ENCODE assay signal across 1 cellular context in the genomic region with DNA sequence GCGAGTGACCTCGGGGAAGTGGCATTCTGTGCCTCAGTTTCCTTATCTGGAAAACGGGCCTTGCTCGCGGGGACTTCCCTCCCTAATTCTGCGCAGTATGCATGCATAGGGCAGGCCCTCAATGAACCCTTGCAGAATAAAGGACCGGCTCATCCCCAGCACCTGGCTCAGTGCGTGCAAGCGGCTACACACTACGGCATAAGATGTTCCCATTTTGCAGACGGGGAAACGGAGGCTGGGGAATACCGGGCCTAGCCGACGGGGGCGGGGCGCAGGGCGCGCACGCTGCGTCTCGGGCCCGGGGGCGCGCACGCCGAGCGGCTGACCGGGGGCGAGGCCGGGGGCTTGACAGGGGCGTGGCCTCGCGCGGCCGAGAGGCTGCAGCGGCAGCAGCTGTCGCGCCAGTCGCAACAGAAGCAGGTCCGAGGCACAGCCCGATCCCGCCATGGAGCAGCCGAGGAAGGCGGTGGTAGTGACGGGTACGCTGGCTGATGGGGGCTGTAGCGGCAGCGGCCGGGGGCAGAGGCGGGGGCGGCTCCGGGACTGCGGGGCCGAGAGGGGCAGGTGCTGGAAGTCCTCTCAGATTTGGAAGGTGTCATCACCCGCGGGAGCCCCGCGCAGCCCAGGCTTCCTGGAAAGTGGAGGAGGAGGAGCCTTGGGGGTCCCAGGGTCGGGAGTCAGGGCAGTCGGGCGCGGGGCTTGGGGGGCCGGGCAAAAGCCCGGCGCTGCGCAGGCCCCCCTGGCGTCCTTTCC.
TF ChIP-seq lines count a peak whose summit lies in the region.

A gene with protein sequence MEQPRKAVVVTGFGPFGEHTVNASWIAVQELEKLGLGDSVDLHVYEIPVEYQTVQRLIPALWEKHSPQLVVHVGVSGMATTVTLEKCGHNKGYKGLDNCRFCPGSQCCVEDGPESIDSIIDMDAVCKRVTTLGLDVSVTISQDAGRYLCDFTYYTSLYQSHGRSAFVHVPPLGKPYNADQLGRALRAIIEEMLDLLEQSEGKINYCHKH (plus strand): TSS at position 362 of the 753 bp plus-strand sequence. CDS start 84 bp downstream, at position 446.

TF ChIP-seq in HepG2, 621 proteins besides CTCF, POLR2A, EP300 and RAD21 (continued from another document and continues in another):
- TF ChIP-seq, protein P1, sequence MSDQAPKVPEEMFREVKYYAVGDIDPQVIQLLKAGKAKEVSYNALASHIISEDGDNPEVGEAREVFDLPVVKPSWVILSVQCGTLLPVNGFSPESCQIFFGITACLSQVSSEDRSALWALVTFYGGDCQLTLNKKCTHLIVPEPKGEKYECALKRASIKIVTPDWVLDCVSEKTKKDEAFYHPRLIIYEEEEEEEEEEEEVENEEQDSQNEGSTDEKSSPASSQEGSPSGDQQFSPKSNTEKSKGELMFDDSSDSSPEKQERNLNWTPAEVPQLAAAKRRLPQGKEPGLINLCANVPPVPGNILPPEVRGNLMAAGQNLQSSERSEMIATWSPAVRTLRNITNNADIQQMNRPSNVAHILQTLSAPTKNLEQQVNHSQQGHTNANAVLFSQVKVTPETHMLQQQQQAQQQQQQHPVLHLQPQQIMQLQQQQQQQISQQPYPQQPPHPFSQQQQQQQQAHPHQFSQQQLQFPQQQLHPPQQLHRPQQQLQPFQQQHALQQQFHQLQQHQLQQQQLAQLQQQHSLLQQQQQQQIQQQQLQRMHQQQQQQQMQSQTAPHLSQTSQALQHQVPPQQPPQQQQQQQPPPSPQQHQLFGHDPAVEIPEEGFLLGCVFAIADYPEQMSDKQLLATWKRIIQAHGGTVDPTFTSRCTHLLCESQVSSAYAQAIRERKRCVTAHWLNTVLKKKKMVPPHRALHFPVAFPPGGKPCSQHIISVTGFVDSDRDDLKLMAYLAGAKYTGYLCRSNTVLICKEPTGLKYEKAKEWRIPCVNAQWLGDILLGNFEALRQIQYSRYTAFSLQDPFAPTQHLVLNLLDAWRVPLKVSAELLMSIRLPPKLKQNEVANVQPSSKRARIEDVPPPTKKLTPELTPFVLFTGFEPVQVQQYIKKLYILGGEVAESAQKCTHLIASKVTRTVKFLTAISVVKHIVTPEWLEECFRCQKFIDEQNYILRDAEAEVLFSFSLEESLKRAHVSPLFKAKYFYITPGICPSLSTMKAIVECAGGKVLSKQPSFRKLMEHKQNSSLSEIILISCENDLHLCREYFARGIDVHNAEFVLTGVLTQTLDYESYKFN (CRISPR knock-in tag; conservative IDR thresholded peaks at IDR 0.05) = no peak
- TF ChIP-seq, protein P2, sequence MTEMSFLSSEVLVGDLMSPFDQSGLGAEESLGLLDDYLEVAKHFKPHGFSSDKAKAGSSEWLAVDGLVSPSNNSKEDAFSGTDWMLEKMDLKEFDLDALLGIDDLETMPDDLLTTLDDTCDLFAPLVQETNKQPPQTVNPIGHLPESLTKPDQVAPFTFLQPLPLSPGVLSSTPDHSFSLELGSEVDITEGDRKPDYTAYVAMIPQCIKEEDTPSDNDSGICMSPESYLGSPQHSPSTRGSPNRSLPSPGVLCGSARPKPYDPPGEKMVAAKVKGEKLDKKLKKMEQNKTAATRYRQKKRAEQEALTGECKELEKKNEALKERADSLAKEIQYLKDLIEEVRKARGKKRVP (CRISPR knock-in tag; IDR thresholded peaks at IDR 0.05) = no peak
- no peak for TF ChIP-seq ZNF562 (CRISPR knock-in tag; IDR thresholded peaks at IDR 0.05; ENCODE audit: borderline replicate concordance)
- no peak; the same call in 1 of the 2 replicates for TF ChIP-seq PHF21A (CRISPR knock-in tag; IDR thresholded peaks at IDR 0.05)
- TF ChIP-seq, protein P3, sequence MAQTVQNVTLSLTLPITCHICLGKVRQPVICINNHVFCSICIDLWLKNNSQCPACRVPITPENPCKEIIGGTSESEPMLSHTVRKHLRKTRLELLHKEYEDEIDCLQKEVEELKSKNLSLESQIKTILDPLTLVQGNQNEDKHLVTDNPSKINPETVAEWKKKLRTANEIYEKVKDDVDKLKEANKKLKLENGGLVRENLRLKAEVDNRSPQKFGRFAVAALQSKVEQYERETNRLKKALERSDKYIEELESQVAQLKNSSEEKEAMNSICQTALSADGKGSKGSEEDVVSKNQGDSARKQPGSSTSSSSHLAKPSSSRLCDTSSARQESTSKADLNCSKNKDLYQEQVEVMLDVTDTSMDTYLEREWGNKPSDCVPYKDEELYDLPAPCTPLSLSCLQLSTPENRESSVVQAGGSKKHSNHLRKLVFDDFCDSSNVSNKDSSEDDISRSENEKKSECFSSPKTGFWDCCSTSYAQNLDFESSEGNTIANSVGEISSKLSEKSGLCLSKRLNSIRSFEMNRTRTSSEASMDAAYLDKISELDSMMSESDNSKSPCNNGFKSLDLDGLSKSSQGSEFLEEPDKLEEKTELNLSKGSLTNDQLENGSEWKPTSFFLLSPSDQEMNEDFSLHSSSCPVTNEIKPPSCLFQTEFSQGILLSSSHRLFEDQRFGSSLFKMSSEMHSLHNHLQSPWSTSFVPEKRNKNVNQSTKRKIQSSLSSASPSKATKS (CRISPR knock-in tag; IDR thresholded peaks at IDR 0.05) = no peak
- peak; percentile 36 for TF ChIP-seq YY1 (IDR thresholded peaks at IDR 0.05; ENCODE audit: insufficient read depth, insufficient replicate concordance, low read depth, low read length)
- no peak for TF ChIP-seq ZBTB20 (CRISPR knock-in tag; IDR thresholded peaks at IDR 0.05; ENCODE audit: borderline replicate concordance, low read depth)
- peak; percentile 47; the same call in 1 of the 2 replicates for TF ChIP-seq TGIF2 (CRISPR knock-in tag; IDR thresholded peaks at IDR 0.05)
- 0 out of 2 replicates have a peak, but pooled peaks have one; percentile 19 for TF ChIP-seq ZNF713 (CRISPR knock-in tag; IDR thresholded peaks at IDR 0.05)
- TF ChIP-seq ZSCAN21 (CRISPR knock-in tag; IDR thresholded peaks at IDR 0.05; ENCODE audit: borderline replicate concordance) = peak; percentile 22; the same call in 1 of the 2 replicates
- TF ChIP-seq SP1 (IDR thresholded peaks at IDR 0.05) = no peak
- TF ChIP-seq SP1 (CRISPR knock-in tag; IDR thresholded peaks at IDR 0.05) = peak; percentile 66
- peak; percentile 97 for TF ChIP-seq ADNP (CRISPR knock-in tag; IDR thresholded peaks at IDR 0.05)
- peak; percentile 57 for TF ChIP-seq NRL (CRISPR knock-in tag; IDR thresholded peaks at IDR 0.05; ENCODE audit: borderline replicate concordance)
- TF ChIP-seq, protein P4, sequence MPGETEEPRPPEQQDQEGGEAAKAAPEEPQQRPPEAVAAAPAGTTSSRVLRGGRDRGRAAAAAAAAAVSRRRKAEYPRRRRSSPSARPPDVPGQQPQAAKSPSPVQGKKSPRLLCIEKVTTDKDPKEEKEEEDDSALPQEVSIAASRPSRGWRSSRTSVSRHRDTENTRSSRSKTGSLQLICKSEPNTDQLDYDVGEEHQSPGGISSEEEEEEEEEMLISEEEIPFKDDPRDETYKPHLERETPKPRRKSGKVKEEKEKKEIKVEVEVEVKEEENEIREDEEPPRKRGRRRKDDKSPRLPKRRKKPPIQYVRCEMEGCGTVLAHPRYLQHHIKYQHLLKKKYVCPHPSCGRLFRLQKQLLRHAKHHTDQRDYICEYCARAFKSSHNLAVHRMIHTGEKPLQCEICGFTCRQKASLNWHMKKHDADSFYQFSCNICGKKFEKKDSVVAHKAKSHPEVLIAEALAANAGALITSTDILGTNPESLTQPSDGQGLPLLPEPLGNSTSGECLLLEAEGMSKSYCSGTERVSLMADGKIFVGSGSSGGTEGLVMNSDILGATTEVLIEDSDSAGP (CRISPR knock-in tag; IDR thresholded peaks at IDR 0.05; ENCODE audit: borderline replicate concordance) = peak; percentile 39; the same call in 1 of the 2 replicates
- TF ChIP-seq SRY (CRISPR knock-in tag; IDR thresholded peaks at IDR 0.05) = peak; percentile 22; the same call in 1 of the 2 replicates
- TF ChIP-seq, protein P5, sequence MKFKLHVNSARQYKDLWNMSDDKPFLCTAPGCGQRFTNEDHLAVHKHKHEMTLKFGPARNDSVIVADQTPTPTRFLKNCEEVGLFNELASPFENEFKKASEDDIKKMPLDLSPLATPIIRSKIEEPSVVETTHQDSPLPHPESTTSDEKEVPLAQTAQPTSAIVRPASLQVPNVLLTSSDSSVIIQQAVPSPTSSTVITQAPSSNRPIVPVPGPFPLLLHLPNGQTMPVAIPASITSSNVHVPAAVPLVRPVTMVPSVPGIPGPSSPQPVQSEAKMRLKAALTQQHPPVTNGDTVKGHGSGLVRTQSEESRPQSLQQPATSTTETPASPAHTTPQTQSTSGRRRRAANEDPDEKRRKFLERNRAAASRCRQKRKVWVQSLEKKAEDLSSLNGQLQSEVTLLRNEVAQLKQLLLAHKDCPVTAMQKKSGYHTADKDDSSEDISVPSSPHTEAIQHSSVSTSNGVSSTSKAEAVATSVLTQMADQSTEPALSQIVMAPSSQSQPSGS (CRISPR knock-in tag; IDR thresholded peaks at IDR 0.05) = 0 out of 2 replicates have a peak, but pooled peaks have one; percentile 3
- TF ChIP-seq, protein P6, sequence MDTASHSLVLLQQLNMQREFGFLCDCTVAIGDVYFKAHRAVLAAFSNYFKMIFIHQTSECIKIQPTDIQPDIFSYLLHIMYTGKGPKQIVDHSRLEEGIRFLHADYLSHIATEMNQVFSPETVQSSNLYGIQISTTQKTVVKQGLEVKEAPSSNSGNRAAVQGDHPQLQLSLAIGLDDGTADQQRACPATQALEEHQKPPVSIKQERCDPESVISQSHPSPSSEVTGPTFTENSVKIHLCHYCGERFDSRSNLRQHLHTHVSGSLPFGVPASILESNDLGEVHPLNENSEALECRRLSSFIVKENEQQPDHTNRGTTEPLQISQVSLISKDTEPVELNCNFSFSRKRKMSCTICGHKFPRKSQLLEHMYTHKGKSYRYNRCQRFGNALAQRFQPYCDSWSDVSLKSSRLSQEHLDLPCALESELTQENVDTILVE (CRISPR knock-in tag; IDR thresholded peaks at IDR 0.05) = no peak
- TF ChIP-seq ZNF777 (CRISPR knock-in tag; IDR thresholded peaks at IDR 0.05) = no peak
- TF ChIP-seq EHMT2 (IDR thresholded peaks at IDR 0.05; ENCODE audit: borderline replicate concordance, low read depth, low read length) = no peak
- TF ChIP-seq ZNF660 (CRISPR knock-in tag; IDR thresholded peaks at IDR 0.05; ENCODE audit: borderline replicate concordance, low read depth) = no peak
- peak; percentile 90 for TF ChIP-seq RBFOX2 (IDR thresholded peaks at IDR 0.05; ENCODE audit: low read depth, low read length)
- TF ChIP-seq, protein P7, sequence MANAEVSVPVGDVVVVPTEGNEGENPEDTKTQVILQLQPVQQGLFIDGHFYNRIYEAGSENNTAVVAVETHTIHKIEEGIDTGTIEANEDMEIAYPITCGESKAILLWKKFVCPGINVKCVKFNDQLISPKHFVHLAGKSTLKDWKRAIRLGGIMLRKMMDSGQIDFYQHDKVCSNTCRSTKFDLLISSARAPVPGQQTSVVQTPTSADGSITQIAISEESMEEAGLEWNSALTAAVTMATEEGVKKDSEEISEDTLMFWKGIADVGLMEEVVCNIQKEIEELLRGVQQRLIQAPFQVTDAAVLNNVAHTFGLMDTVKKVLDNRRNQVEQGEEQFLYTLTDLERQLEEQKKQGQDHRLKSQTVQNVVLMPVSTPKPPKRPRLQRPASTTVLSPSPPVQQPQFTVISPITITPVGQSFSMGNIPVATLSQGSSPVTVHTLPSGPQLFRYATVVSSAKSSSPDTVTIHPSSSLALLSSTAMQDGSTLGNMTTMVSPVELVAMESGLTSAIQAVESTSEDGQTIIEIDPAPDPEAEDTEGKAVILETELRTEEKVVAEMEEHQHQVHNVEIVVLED (CRISPR knock-in tag; IDR thresholded peaks at IDR 0.05; ENCODE audit: borderline replicate concordance) = peak; percentile 89
- peak; percentile 30 for TF ChIP-seq AGO1 (IDR thresholded peaks at IDR 0.05; ENCODE audit: low read depth, low read length, poor library complexity, severe bottlenecking)
- peak; percentile 51; the same call in 1 of the 2 replicates for TF ChIP-seq AKAP8 (CRISPR knock-in tag; IDR thresholded peaks at IDR 0.05)
- TF ChIP-seq FOXA3 (CRISPR knock-in tag; IDR thresholded peaks at IDR 0.05) = no peak
- TF ChIP-seq ZNF75D (CRISPR knock-in tag; IDR thresholded peaks at IDR 0.05; ENCODE audit: borderline replicate concordance) = no peak
- 0 out of 2 replicates have a peak, but pooled peaks have one; percentile 19 for TF ChIP-seq TAF1 (CRISPR knock-in tag; IDR thresholded peaks at IDR 0.05)
- TF ChIP-seq RNF2 (conservative IDR thresholded peaks at IDR 0.05; ENCODE audit: low read depth) = no peak
- 0 out of 2 replicates have a peak, but pooled peaks have one; percentile 12 for TF ChIP-seq TBX2 (CRISPR knock-in tag; IDR thresholded peaks at IDR 0.05; ENCODE audit: borderline replicate concordance)
- TF ChIP-seq SIN3A (IDR thresholded peaks at IDR 0.05; ENCODE audit: borderline replicate concordance, low read depth, low read length) = peak; percentile 69; the same call in 1 of the 2 replicates
- TF ChIP-seq KDM1A (CRISPR knock-in tag; IDR thresholded peaks at IDR 0.05) = peak; percentile 99
- peak; percentile 7 for TF ChIP-seq TAF15 (IDR thresholded peaks at IDR 0.05; ENCODE audit: low read depth, low read length, poor library complexity, severe bottlenecking)
- no peak for TF ChIP-seq FLYWCH1 (CRISPR knock-in tag; IDR thresholded peaks at IDR 0.05)
- peak; percentile 55; the same call in 1 of the 2 replicates for TF ChIP-seq ZNF703 (CRISPR knock-in tag; IDR thresholded peaks at IDR 0.05; ENCODE audit: borderline replicate concordance)
- TF ChIP-seq, protein P8, sequence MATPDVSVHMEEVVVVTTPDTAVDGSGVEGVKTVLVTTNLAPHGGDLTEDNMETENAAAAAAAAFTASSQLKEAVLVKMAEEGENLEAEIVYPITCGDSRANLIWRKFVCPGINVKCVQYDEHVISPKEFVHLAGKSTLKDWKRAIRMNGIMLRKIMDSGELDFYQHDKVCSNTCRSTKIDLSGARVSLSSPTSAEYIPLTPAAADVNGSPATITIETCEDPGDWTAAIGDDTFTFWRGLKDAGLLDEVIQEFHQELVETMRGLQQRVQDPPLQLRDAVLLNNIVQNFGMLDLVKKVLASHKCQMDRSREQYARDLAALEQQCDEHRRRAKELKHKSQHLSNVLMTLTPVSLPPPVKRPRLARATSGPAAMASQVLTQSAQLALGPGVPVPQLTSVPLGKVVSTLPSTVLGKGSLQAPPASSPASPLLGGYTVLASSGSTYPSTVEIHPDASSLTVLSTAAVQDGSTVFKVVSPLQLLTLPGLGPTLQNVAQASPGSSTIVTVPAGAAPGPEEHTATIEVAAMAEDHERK (CRISPR knock-in tag; IDR thresholded peaks at IDR 0.05; ENCODE audit: low read depth) = peak; percentile 89
- no peak for TF ChIP-seq SMAD3 (CRISPR knock-in tag; IDR thresholded peaks at IDR 0.05)
- TF ChIP-seq, protein P9, sequence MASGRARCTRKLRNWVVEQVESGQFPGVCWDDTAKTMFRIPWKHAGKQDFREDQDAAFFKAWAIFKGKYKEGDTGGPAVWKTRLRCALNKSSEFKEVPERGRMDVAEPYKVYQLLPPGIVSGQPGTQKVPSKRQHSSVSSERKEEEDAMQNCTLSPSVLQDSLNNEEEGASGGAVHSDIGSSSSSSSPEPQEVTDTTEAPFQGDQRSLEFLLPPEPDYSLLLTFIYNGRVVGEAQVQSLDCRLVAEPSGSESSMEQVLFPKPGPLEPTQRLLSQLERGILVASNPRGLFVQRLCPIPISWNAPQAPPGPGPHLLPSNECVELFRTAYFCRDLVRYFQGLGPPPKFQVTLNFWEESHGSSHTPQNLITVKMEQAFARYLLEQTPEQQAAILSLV (CRISPR knock-in tag; IDR thresholded peaks at IDR 0.05; ENCODE audit: borderline replicate concordance) = no peak; the same call in 1 of the 2 replicates
- TF ChIP-seq SP4 (CRISPR knock-in tag; IDR thresholded peaks at IDR 0.05) = peak; percentile 58; the same call in 1 of the 2 replicates
- peak; percentile 61; the same call in 1 of the 2 replicates for TF ChIP-seq CCDC6 (CRISPR knock-in tag; IDR thresholded peaks at IDR 0.05)
- TF ChIP-seq GZF1 (CRISPR knock-in tag; IDR thresholded peaks at IDR 0.05) = no peak
